ENCODE assay signal across 1 cellular context in genomic region chr6:138404666-138405337, GRCh38.
TF ChIP-seq lines count a peak whose summit lies in the region.

No MANE protein-coding gene starts in this region.

TF ChIP-seq in HEK293, 187 proteins besides CTCF, POLR2A, EP300 and RAD21 (continued from another document and continues in another):
- TF ChIP-seq ZNF626 (tag by site-specific recombination; IDR thresholded peaks at IDR 0.05) (no peak), ZNF10 (tag by site-specific recombination; IDR thresholded peaks at IDR 0.05) (no peak), ZNF596 (tag by site-specific recombination; IDR thresholded peaks at IDR 0.05) (no peak), TSHZ1 (tag by site-specific recombination; IDR thresholded peaks at IDR 0.05; ENCODE audit: borderline replicate concordance) (no peak), ZNF335 (tag by site-specific recombination; conservative IDR thresholded peaks at IDR 0.05) (peak; percentile 59), ZNF146 (tag by site-specific recombination; IDR thresholded peaks at IDR 0.05) (no peak), ZNF777 (tag by site-specific recombination; IDR thresholded peaks at IDR 0.05; ENCODE audit: borderline replicate concordance) (no peak), ZNF404 (tag by site-specific recombination; IDR thresholded peaks at IDR 0.05) (no peak), ZNF140 (tag by site-specific recombination; IDR thresholded peaks at IDR 0.05) (no peak), ZNF830 (tag by site-specific recombination; IDR thresholded peaks at IDR 0.05; ENCODE audit: low read depth) (no peak), ZNF621 (tag by site-specific recombination; IDR thresholded peaks at IDR 0.05) (no peak), ZNF221 (tag by site-specific recombination; IDR thresholded peaks at IDR 0.05; ENCODE audit: borderline replicate concordance) (no peak), KLF9 (tag by site-specific recombination; IDR thresholded peaks at IDR 0.05; ENCODE audit: low read depth) (no peak), ZBTB11 (tag by site-specific recombination; conservative IDR thresholded peaks at IDR 0.05; ENCODE audit: low read depth) (no peak), ZFHX2 (tag by site-specific recombination; conservative IDR thresholded peaks at IDR 0.05) (no peak), SALL2 (tag by site-specific recombination; IDR thresholded peaks at IDR 0.05; ENCODE audit: borderline replicate concordance) (no peak), ZNF473 (tag by site-specific recombination; IDR thresholded peaks at IDR 0.05) (no peak), ZBTB20 (tag by site-specific recombination; IDR thresholded peaks at IDR 0.05) (peak; percentile 52; the same call in 1 of the 2 replicates), BCL11B (tag by site-specific recombination; IDR thresholded peaks at IDR 0.05; ENCODE audit: low read depth) (no peak), ZFP37 (tag by site-specific recombination; IDR thresholded peaks at IDR 0.05) (no peak), ZNF610 (tag by site-specific recombination; IDR thresholded peaks at IDR 0.05; ENCODE audit: borderline replicate concordance) (peak; percentile 12; the same call in 1 of the 2 replicates), ZNF701 (tag by site-specific recombination; IDR thresholded peaks at IDR 0.05) (no peak), SP2 (tag by site-specific recombination; IDR thresholded peaks at IDR 0.05) (peak; percentile 21), ZNF341 (tag by site-specific recombination; IDR thresholded peaks at IDR 0.05; ENCODE audit: low read depth) (peak; percentile 72; the same call in 1 of the 2 replicates), ZNF423 (tag by site-specific recombination; IDR thresholded peaks at IDR 0.05) (no peak), ZNF138 (tag by site-specific recombination; IDR thresholded peaks at IDR 0.05; ENCODE audit: borderline replicate concordance) (no peak), ZNF121 (tag by site-specific recombination; IDR thresholded peaks at IDR 0.05) (no peak), ZNF18 (tag by site-specific recombination; IDR thresholded peaks at IDR 0.05) (no peak), ZNF155 (tag by site-specific recombination; IDR thresholded peaks at IDR 0.05) (no peak), ZNF654 (tag by site-specific recombination; IDR thresholded peaks at IDR 0.05; ENCODE audit: low read depth) (no peak), ZNF292 (tag by site-specific recombination; IDR thresholded peaks at IDR 0.05; ENCODE audit: borderline replicate concordance, low read depth) (no peak), GLIS1 (tag by site-specific recombination; IDR thresholded peaks at IDR 0.05) (peak; percentile 36), MZF1 (tag by site-specific recombination; IDR thresholded peaks at IDR 0.05; ENCODE audit: borderline replicate concordance) (no peak), ZNF184 (tag by site-specific recombination; IDR thresholded peaks at IDR 0.05) (no peak), ZNF48 (tag by site-specific recombination; IDR thresholded peaks at IDR 0.05) (no peak), ZNF555 (tag by site-specific recombination; conservative IDR thresholded peaks at IDR 0.05) (no peak), ZNF560 (tag by site-specific recombination; IDR thresholded peaks at IDR 0.05; ENCODE audit: borderline replicate concordance) (no peak), ZNF391 (tag by site-specific recombination; IDR thresholded peaks at IDR 0.05; ENCODE audit: borderline replicate concordance, low read depth) (no peak), PATZ1 (tag by site-specific recombination; IDR thresholded peaks at IDR 0.05) (peak; percentile 12; the same call in 1 of the 2 replicates), GFI1B (tag by site-specific recombination; IDR thresholded peaks at IDR 0.05) (no peak), ZBTB48 (tag by site-specific recombination; IDR thresholded peaks at IDR 0.05) (peak; percentile 76; the same call in 1 of the 2 replicates)
- TF ChIP-seq, protein P1, sequence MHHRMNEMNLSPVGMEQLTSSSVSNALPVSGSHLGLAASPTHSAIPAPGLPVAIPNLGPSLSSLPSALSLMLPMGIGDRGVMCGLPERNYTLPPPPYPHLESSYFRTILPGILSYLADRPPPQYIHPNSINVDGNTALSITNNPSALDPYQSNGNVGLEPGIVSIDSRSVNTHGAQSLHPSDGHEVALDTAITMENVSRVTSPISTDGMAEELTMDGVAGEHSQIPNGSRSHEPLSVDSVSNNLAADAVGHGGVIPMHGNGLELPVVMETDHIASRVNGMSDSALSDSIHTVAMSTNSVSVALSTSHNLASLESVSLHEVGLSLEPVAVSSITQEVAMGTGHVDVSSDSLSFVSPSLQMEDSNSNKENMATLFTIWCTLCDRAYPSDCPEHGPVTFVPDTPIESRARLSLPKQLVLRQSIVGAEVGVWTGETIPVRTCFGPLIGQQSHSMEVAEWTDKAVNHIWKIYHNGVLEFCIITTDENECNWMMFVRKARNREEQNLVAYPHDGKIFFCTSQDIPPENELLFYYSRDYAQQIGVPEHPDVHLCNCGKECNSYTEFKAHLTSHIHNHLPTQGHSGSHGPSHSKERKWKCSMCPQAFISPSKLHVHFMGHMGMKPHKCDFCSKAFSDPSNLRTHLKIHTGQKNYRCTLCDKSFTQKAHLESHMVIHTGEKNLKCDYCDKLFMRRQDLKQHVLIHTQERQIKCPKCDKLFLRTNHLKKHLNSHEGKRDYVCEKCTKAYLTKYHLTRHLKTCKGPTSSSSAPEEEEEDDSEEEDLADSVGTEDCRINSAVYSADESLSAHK (tag by site-specific recombination; IDR thresholded peaks at IDR 0.05) = no peak
- TF ChIP-seq, protein P2, sequence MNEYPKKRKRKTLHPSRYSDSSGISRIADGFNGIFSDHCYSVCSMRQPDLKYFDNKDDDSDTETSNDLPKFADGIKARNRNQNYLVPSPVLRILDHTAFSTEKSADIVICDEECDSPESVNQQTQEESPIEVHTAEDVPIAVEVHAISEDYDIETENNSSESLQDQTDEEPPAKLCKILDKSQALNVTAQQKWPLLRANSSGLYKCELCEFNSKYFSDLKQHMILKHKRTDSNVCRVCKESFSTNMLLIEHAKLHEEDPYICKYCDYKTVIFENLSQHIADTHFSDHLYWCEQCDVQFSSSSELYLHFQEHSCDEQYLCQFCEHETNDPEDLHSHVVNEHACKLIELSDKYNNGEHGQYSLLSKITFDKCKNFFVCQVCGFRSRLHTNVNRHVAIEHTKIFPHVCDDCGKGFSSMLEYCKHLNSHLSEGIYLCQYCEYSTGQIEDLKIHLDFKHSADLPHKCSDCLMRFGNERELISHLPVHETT (tag by site-specific recombination; IDR thresholded peaks at IDR 0.05) = no peak
- TF ChIP-seq, protein P3, sequence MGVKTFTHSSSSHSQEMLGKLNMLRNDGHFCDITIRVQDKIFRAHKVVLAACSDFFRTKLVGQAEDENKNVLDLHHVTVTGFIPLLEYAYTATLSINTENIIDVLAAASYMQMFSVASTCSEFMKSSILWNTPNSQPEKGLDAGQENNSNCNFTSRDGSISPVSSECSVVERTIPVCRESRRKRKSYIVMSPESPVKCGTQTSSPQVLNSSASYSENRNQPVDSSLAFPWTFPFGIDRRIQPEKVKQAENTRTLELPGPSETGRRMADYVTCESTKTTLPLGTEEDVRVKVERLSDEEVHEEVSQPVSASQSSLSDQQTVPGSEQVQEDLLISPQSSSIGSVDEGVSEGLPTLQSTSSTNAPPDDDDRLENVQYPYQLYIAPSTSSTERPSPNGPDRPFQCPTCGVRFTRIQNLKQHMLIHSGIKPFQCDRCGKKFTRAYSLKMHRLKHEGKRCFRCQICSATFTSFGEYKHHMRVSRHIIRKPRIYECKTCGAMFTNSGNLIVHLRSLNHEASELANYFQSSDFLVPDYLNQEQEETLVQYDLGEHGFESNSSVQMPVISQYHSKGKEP (tag by site-specific recombination; IDR thresholded peaks at IDR 0.05) = no peak
- TF ChIP-seq, protein P4, sequence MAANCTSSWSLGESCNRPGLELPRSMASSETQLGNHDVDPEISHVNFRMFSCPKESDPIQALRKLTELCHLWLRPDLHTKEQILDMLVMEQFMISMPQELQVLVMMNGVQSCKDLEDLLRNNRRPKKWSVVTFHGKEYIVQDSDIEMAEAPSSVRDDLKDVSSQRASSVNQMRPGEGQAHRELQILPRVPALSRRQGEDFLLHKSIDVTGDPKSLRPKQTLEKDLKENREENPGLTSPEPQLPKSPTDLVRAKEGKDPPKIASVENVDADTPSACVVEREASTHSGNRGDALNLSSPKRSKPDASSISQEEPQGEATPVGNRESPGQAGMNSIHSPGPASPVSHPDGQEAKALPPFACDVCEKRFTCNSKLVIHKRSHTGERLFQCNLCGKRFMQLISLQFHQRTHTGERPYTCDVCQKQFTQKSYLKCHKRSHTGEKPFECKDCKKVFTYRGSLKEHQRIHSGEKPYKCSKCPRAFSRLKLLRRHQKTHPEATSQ (tag by site-specific recombination; IDR thresholded peaks at IDR 0.05) = no peak
- TF ChIP-seq, protein P5, sequence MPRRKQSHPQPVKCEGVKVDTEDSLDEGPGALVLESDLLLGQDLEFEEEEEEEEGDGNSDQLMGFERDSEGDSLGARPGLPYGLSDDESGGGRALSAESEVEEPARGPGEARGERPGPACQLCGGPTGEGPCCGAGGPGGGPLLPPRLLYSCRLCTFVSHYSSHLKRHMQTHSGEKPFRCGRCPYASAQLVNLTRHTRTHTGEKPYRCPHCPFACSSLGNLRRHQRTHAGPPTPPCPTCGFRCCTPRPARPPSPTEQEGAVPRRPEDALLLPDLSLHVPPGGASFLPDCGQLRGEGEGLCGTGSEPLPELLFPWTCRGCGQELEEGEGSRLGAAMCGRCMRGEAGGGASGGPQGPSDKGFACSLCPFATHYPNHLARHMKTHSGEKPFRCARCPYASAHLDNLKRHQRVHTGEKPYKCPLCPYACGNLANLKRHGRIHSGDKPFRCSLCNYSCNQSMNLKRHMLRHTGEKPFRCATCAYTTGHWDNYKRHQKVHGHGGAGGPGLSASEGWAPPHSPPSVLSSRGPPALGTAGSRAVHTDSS (tag by site-specific recombination; IDR thresholded peaks at IDR 0.05) = no peak
